9 cellular contexts compared by ENCODE assay signal in genomic region chr17:7043544-7044268, GRCh38. TPM values are rescaled to one million over a fixed set of nuclear protein-coding genes. Genes with fewer than 3 reads are reported as not detected.
DNase-seq lines count a peak whose midpoint lies in the region; ATAC-seq and TF ChIP-seq lines count a peak whose summit lies in the region.
"Had no signal": no experiment of that assay in that cellular context is flagged by ENCODE, and none has a peak within 500 bp of the region (broad histone marks: within the 10 kb centered on the region; RNA-seq: fewer than 3 reads in every experiment).

A gene with protein sequence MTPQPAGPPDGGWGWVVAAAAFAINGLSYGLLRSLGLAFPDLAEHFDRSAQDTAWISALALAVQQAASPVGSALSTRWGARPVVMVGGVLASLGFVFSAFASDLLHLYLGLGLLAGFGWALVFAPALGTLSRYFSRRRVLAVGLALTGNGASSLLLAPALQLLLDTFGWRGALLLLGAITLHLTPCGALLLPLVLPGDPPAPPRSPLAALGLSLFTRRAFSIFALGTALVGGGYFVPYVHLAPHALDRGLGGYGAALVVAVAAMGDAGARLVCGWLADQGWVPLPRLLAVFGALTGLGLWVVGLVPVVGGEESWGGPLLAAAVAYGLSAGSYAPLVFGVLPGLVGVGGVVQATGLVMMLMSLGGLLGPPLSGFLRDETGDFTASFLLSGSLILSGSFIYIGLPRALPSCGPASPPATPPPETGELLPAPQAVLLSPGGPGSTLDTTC (minus strand): TSS chr17:7044092. CDS start chr17:7043513, 579 bp downstream.

- WGBS in ectodermal cell, 2 experiments = 3 to 4% methylated on average over 58 of the region's 58 CpGs
- WGBS in transverse colon (ENCODE audit: low coverage in 1 of 2), 2 donors = 4% methylated on average over 45 of the region's 58 CpGs; no CpG with 5 or more reads in 1 of the 2 donors

- H3K4me1 ChIP-seq in ectodermal cell (ENCODE audit: control insufficient read depth, insufficient read depth, low read length) (peaks cover 32% of the 10 kb centered on the region), mucosa of rectum (ENCODE audit: control insufficient read depth in 2 of 2, insufficient read depth in 2 of 2, low read length in 2 of 2) (peaks cover 30 to 38% of the 10 kb centered on the region in 2 donors), transverse colon (peaks cover 25 to 48% (median 37%) of the 10 kb centered on the region in 4 donors)

- no peak for ATAC-seq in activated CD4-positive, CD25-positive, alpha-beta regulatory T cell treated with anti-CD3 and anti-CD28 coated beads, Interleukin-2, amount 50 U/mL, for 24 hours
- peak; percentile 64 for ATAC-seq in SK-N-SH treated with all-trans-retinoic acid at 6 μM for 48 hours

- TF ChIP-seq CTCF in transverse colon (IDR thresholded peaks at IDR 0.05) = no peak

- peak within 1 kb of the TSS; percentile 56 to 68 for H3K9ac ChIP-seq in mucosa of rectum (ENCODE audit: low read depth in 1 of 2, low read length in 2 of 2)

- peak; percentile 22 for TF ChIP-seq POLR2A in transverse colon (IDR thresholded peaks at IDR 0.05)

- no peaks in the 10 kb centered on the region for H3K9me3 ChIP-seq in ectodermal cell (ENCODE audit: control insufficient read depth, low read length)
- H3K9me3 ChIP-seq in mucosa of rectum (ENCODE audit: control insufficient read depth in 2 of 2, low read length in 2 of 2) = no peaks in the 10 kb centered on the region
- no peaks in the 10 kb centered on the region for H3K9me3 ChIP-seq in transverse colon

- in situ Hi-C loops in transverse colon (cut with MboI; ENCODE audit: low pct_ligation_motif_present in 1 of 4, low pct_unique_long_range_greater_than_20kb in 1 of 4, low sequenced_read_pairs in 3 of 4) = loop anchor here in 3 of 4 donors (10.0 to 25.0 kb wide), 3 partner anchors 171 to 294 kb away; partner anchors contain the start of genes SLC2A4 (in 2 of the 3), YBX2 (in 2 of the 3), ACADVL (in 1 of the 3) and ACAP1 (in 1 of the 3)

- no peak for TF ChIP-seq EP300 in transverse colon (IDR thresholded peaks at IDR 0.05; ENCODE audit: low read depth)

- H3K36me3 ChIP-seq in ectodermal cell (ENCODE audit: control insufficient read depth, insufficient read depth, low read length) (no peaks in the 10 kb centered on the region), mucosa of rectum (ENCODE audit: control insufficient read depth in 2 of 2, insufficient read depth in 2 of 2, low read length in 2 of 2) (no peaks in the 10 kb centered on the region), transverse colon (no peaks in the 10 kb centered on the region)

- intact Hi-C loops in transverse colon (cut with DNase I; ENCODE audit: low total_unique reads) = loop anchor here (10.0 kb wide), 1 partner anchor 541 kb away; the partner anchor contains the start of gene MPDU1

- H3K4me3 ChIP-seq in ectodermal cell (ENCODE audit: insufficient read depth, low read depth, low read length) = peak within 1 kb of the TSS; percentile 23
- H3K4me3 ChIP-seq in mucosa of rectum (ENCODE audit: low read length in 2 of 2) = peak within 1 kb of the TSS; percentile 60 to 63
- H3K4me3 ChIP-seq in transverse colon = peak within 1 kb of the TSS; percentile 27 to 49 (median 41)

- DNase-seq in activated CD4-positive, CD25-positive, alpha-beta regulatory T cell treated with anti-CD3 and anti-CD28 coated beads, Interleukin-2, amount 50 U/mL, for 72 hours = peak; percentile 42
- DNase-seq in transverse colon = peak; percentile 58
- no peak for DNase-seq in inferior parietal cortex (ENCODE audit: extremely low spot score)
- no peak for DNase-seq in NCI-H1048 (lab: John Stamatoyannopoulos, UW)
- DNase-seq: DND-41 had no signal

- H3K27ac ChIP-seq in ectodermal cell (ENCODE audit: insufficient read depth, low read depth, low read length, poor library complexity, severe bottlenecking) = no peak within 1 kb of the TSS
- peak within 1 kb of the TSS; percentile 35 to 43 for H3K27ac ChIP-seq in mucosa of rectum (ENCODE audit: low read depth in 2 of 2, low read length in 2 of 2)
- H3K27ac ChIP-seq in transverse colon = peak within 1 kb of the TSS; percentile 27 to 69 (median 44)

- peaks cover 61% of the 10 kb centered on the region for H3K27me3 ChIP-seq in ectodermal cell (ENCODE audit: control insufficient read depth, insufficient read depth, low read length, poor library complexity, severe bottlenecking)
- H3K27me3 ChIP-seq in mucosa of rectum (ENCODE audit: control insufficient read depth in 2 of 2, insufficient read depth in 2 of 2, low read length in 2 of 2) = peaks cover 0 to 5% of the 10 kb centered on the region in 2 donors
- H3K27me3 ChIP-seq in transverse colon = peaks cover 17% of the 10 kb centered on the region

TF ChIP-seq in SK-N-SH treated with all-trans-retinoic acid at 6 μM for 48 hours, 23 proteins besides CTCF, POLR2A, EP300 and RAD21:
- TF ChIP-seq CSDC2 (CRISPR knock-in tag; IDR thresholded peaks at IDR 0.05) (no peak), PATZ1 (CRISPR knock-in tag; IDR thresholded peaks at IDR 0.05; ENCODE audit: borderline replicate concordance) (no peak), OSR1 (CRISPR knock-in tag; IDR thresholded peaks at IDR 0.05) (no peak), ZFP3 (CRISPR knock-in tag; IDR thresholded peaks at IDR 0.05) (no peak)

RNA-seq across cellular contexts. Expression of the gene that starts here (rescaled TPM):
- polyA plus RNA-seq in ectodermal cell (2013, experiment 1 of 4) = 0.59 TPM
- polyA plus RNA-seq in ectodermal cell (2013, experiment 2 of 4) = 0.14 TPM
- polyA plus RNA-seq in ectodermal cell (2013, experiment 3 of 4) = 0.64 TPM
- polyA plus RNA-seq in ectodermal cell (2013, experiment 4 of 4) = 0.41 TPM
- 1 to 10 TPM in 2 of 4 donors, not detected in 2; 1.2 to 2.2 TPM for total RNA-seq in transverse colon

Comparison
In these comparisons a context has a peak if more than half of its experiments do, and no peak if none do; other contexts are left out.
1. DNase-seq: peak in activated CD4-positive, CD25-positive, alpha-beta regulatory T cell treated with anti-CD3 and anti-CD28 coated beads, Interleukin-2, amount 50 U/mL, for 72 hours (single experiment) and transverse colon (single experiment); none in inferior parietal cortex (single experiment) and NCI-H1048 (single experiment).
2. Peak in every context shown above with its lines, with median percentiles within 50 percentile points of each other: H3K4me3 ChIP-seq.